In the genomic region with DNA sequence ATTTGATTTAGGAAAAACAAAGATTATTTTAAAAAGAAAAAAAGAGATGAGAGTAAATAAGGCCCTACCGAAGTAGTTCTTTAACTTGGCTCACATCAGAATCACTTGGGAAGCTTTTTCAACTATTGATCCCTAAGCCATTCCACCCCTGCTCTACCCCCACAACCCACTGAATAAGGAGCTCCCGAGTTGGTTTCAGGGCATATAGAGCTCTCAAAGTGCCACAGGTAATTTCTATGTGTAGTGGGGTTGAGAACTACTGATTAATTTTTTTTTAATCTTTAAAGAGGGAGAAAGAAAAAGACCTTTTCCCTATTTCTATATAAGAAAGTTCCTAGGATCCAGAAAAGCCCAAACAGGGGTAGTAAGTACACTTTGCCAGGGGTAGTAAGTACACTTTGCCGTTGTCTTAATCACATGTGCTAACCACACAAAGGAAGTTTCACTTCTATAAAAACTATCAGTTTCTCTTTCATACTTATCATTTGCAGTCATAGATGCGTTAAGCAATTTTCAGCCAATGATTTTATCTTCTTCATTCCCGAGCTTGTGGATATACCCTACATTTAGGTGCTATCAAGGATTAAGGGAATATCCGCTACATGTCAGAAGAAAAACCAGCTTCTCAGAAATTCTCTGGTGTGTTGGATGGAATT, we compare ENCODE assay signal across 9 cellular contexts.
DNase-seq lines count a peak whose midpoint lies in the region; ATAC-seq and TF ChIP-seq lines count a peak whose summit lies in the region.
"Had no signal": no experiment of that assay in that cellular context is flagged by ENCODE, and none has a peak within 500 bp of the region (broad histone marks: within the 10 kb centered on the region; RNA-seq: fewer than 3 reads in every experiment).

No MANE protein-coding gene starts in this region.

- H3K4me2 ChIP-seq in MM.1S (ENCODE audit: low read depth, low read length): peak overlapping the region; percentile 80

- H3K9me2 ChIP-seq in MM.1S (replicated peaks; ENCODE audit: insufficient read depth, low read length): no peaks in the 10 kb centered on the region

- H3K36me3 Mint-ChIP-seq in natural killer cell: no peaks in the 10 kb centered on the region
- H3K36me3 Mint-ChIP-seq in WTC11: no peaks in the 10 kb centered on the region

- peaks cover 14 to 16% of the 10 kb centered on the region in 2 donors for H3K4me1 Mint-ChIP-seq in natural killer cell
- no peaks in the 10 kb centered on the region for H3K4me1 Mint-ChIP-seq in WTC11

- POLR2A ChIA-PET in WTC11 (lab: Charles Lee): no interaction called here

- H3K9me3 ChIP-seq in MM.1S (replicated peaks; ENCODE audit: insufficient read depth, low read length) (no peaks in the 10 kb centered on the region), vagina (no peaks in the 10 kb centered on the region)

- no peaks in the 10 kb centered on the region for H3K27me3 ChIP-seq in MM.1S (replicated peaks; ENCODE audit: insufficient read depth, low read length)
- no peaks in the 10 kb centered on the region for H3K27me3 ChIP-seq in vagina

- peaks cover 3% of the 10 kb centered on the region; the same call in 1 of the 2 replicates for H3F3A ChIP-seq in MM.1S (ENCODE audit: insufficient read depth, low read length)

- DNase-seq in MM.1S: peak; percentile 79
- DNase-seq in natural killer cell: no peak
- DNase-seq in WTC11 (ENCODE audit: low spot score): no peak
- no peak for DNase-seq in vagina (ENCODE audit: extremely low spot score in 2 of 2)
- DNase-seq in COLO829 (ENCODE audit: low spot score): no peak
- DNase-seq: mesendoderm had no signal

- H3K4me3 Mint-ChIP-seq in natural killer cell (peak overlapping the region; percentile 47), WTC11 (no peak overlapping the region)
- H3K4me3 Mint-ChIP-seq: T-helper 1 cell treated with Interleukin-12 subunit alpha and Interleukin-12 subunit beta and Interleukin-4 antibody, amounts not matched to agents 30 μg/mL and 1 μg/mL, for 36 hours had no signal

- CTCF ChIA-PET in WTC11 (lab: Charles Lee): no interaction called here

- no peaks in the 10 kb centered on the region for H3K36me3 ChIP-seq in MM.1S (replicated peaks; ENCODE audit: insufficient read depth, low read length)
- no peaks in the 10 kb centered on the region for H3K36me3 ChIP-seq in vagina

- intact Hi-C loops in natural killer cell (cut with micrococcal nuclease): no loop called here
- intact Hi-C loops in vagina (cut with DNase I): no loop called here

- H3K4me1 ChIP-seq in MM.1S (ENCODE audit: low read length) (peaks cover 31% of the 10 kb centered on the region), vagina (no peaks in the 10 kb centered on the region)

- peak overlapping the region; percentile 44 for H3K9ac ChIP-seq in MM.1S (ENCODE audit: low read length)

- no peaks in the 10 kb centered on the region for H4K20me1 ChIP-seq in MM.1S (ENCODE audit: insufficient read depth, low read length)

- H3K79me2 ChIP-seq in MM.1S (ENCODE audit: low read length): no peaks in the 10 kb centered on the region

- no peaks in the 10 kb centered on the region for H3K9me3 Mint-ChIP-seq in natural killer cell
- H3K9me3 Mint-ChIP-seq in WTC11: no peaks in the 10 kb centered on the region

- H3K4me3 ChIP-seq in MM.1S (ENCODE audit: low read length): peak overlapping the region; percentile 54
- no peak overlapping the region for H3K4me3 ChIP-seq in vagina

- no peaks in the 10 kb centered on the region for H3K27me3 Mint-ChIP-seq in natural killer cell (ENCODE audit: low read depth in 2 of 2)
- H3K27me3 Mint-ChIP-seq in WTC11 (ENCODE audit: low read depth): no peaks in the 10 kb centered on the region

- ATAC-seq in GM18909 (IDR thresholded peaks at IDR 0.05; ENCODE audit: poor library complexity, unreplicated experiment): peak; percentile 97
- ATAC-seq in HG02642 (IDR thresholded peaks at IDR 0.05; ENCODE audit: poor library complexity, unreplicated experiment): peak; percentile 92
- ATAC-seq in natural killer cell: peak; percentile 73 to 85 (median 81)
- no peak for ATAC-seq in WTC11

- H3K27ac Mint-ChIP-seq in natural killer cell (peak overlapping the region in 1 of 2 donors; percentile 42), WTC11 (no peak overlapping the region)
- H3K27ac Mint-ChIP-seq: T-helper 1 cell treated with Interleukin-12 subunit alpha and Interleukin-12 subunit beta and Interleukin-4 antibody, amounts not matched to agents 30 μg/mL and 1 μg/mL, for 36 hours had no signal

- TF ChIP-seq CTCF in MM.1S (IDR thresholded peaks at IDR 0.05; ENCODE audit: low read length) (no peak), natural killer cell (IDR thresholded peaks at IDR 0.05) (no peak), WTC11 (IDR thresholded peaks at IDR 0.05) (no peak), vagina (IDR thresholded peaks at IDR 0.05) (no peak)

- peak overlapping the region; percentile 57 for H2AFZ ChIP-seq in MM.1S (ENCODE audit: low read length)

- H3K27ac ChIP-seq in MM.1S (ENCODE audit: low read length) (peak overlapping the region; percentile 78), vagina (no peak overlapping the region)

- no peak for TF ChIP-seq POLR2A in vagina (IDR thresholded peaks at IDR 0.05)

TF ChIP-seq in WTC11, 78 proteins besides CTCF, POLR2A, EP300 and RAD21:
- no peak for TF ChIP-seq ZBTB21 (CRISPR knock-in tag; IDR thresholded peaks at IDR 0.05; ENCODE audit: borderline replicate concordance)
- no peak for TF ChIP-seq ZNF425 (CRISPR knock-in tag; conservative IDR thresholded peaks at IDR 0.05)
- no peak for TF ChIP-seq TP53 (CRISPR knock-in tag; IDR thresholded peaks at IDR 0.05)
